ENCODE assay signal across 9 cellular contexts in genomic region chr15:52527196-52527897, GRCh38. TPM values are rescaled to one million over a fixed set of nuclear protein-coding genes. Genes with fewer than 3 reads are reported as not detected.
A peak's percentile ranks its signal among the peaks of the same experiment; 100 is the strongest.
DNase-seq lines count a peak whose midpoint lies in the region; ATAC-seq, FAIRE-seq and TF ChIP-seq lines count a peak whose summit lies in the region.
"Had no signal": no experiment of that assay in that cellular context is flagged by ENCODE, and none has a peak within 500 bp of the region (broad histone marks: within the 10 kb centered on the region; RNA-seq: fewer than 3 reads in every experiment).

No MANE protein-coding gene starts in this region.

- intact Hi-C loops in kidney (cut with DNase I) (no loop called here), testis (cut with DNase I; ENCODE audit: low total_unique reads) (no loop called here)

- H3K9me3 Mint-ChIP-seq in activated naive CD4-positive, alpha-beta T cell treated with anti-CD3 and anti-CD28 coated beads, Interleukin-2, amount 10 ng/mL, durations not matched to agents 7 days and 5 days = no peaks in the 10 kb centered on the region
- H3K9me3 Mint-ChIP-seq in activated naive CD8-positive, alpha-beta T cell treated with anti-CD3 and anti-CD28 coated beads for 36 hours = no peaks in the 10 kb centered on the region

- no peak for ATAC-seq in HG03460 (IDR thresholded peaks at IDR 0.05; ENCODE audit: unreplicated experiment)

- WGBS in testis, 2 donors = 61 to 63% methylated on average over 7 of the region's 7 CpGs

- no peak for FAIRE-seq in kidney (lab: Jason Lieb, UNC)

- H3K9ac ChIP-seq in kidney (ENCODE audit: low read length in 2 of 2) = peak overlapping the region in 1 of 2 donors; percentile 21

- no peaks in the 10 kb centered on the region for H3K27me3 ChIP-seq in testis

- H3K9me3 ChIP-seq in kidney (ENCODE audit: control insufficient read depth in 1 of 2, low read length in 2 of 2) = no peaks in the 10 kb centered on the region
- no peaks in the 10 kb centered on the region for H3K9me3 ChIP-seq in testis

- TF ChIP-seq CTCF in kidney (IDR thresholded peaks at IDR 0.05; ENCODE audit: borderline replicate concordance, extremely low read depth, insufficient read depth) (no peak), testis (IDR thresholded peaks at IDR 0.05) (no peak)

- peak overlapping the region; percentile 92 for H3K4me3 Mint-ChIP-seq in activated naive CD4-positive, alpha-beta T cell treated with anti-CD3 and anti-CD28 coated beads, Interleukin-2, amount 10 ng/mL, durations not matched to agents 7 days and 5 days
- H3K4me3 Mint-ChIP-seq in activated naive CD8-positive, alpha-beta T cell treated with anti-CD3 and anti-CD28 coated beads for 36 hours = peak overlapping the region; percentile 90

- CTCF ChIA-PET in activated naive CD4-positive, alpha-beta T cell treated with anti-CD3 and anti-CD28 coated beads, Interleukin-2, amount 10 ng/mL, durations not matched to agents 7 days and 5 days (lab: Charles Lee) = interaction anchor here (1.1 to 2.5 kb wide), 5 partner anchors 23 to 206 kb away, joined by 4 to 7 read pairs (median 5); partner anchors contain the start of gene ATOSA

- H3K36me3 ChIP-seq in kidney (ENCODE audit: control insufficient read depth in 1 of 2, insufficient read depth in 2 of 2, low read length in 2 of 2) (no peaks in the 10 kb centered on the region), testis (ENCODE audit: low read depth, missing control alignments) (no peaks in the 10 kb centered on the region)

- H3K27me3 Mint-ChIP-seq in activated naive CD4-positive, alpha-beta T cell treated with anti-CD3 and anti-CD28 coated beads, Interleukin-2, amount 10 ng/mL, durations not matched to agents 7 days and 5 days = peaks cover 33% of the 10 kb centered on the region
- H3K27me3 Mint-ChIP-seq in activated naive CD8-positive, alpha-beta T cell treated with anti-CD3 and anti-CD28 coated beads for 36 hours = peaks cover 8% of the 10 kb centered on the region

- no peak for DNase-seq in activated naive CD4-positive, alpha-beta T cell treated with anti-CD3 and anti-CD28 coated beads, Interleukin-2, amount 10 ng/mL, durations not matched to agents 7 days and 5 days
- no peak for DNase-seq in activated naive CD4-positive, alpha-beta T cell treated with anti-CD3 and anti-CD28 coated beads, Interleukin-2, amount 50 U/mL, for 16 hours
- no peak for DNase-seq in activated naive CD8-positive, alpha-beta T cell treated with anti-CD3 and anti-CD28 coated beads for 36 hours
- DNase-seq in kidney = no peak
- no peak for DNase-seq in testis
- no peak for DNase-seq in H4 (ENCODE audit: low spot score)
- DNase-seq in DMS79 treated with DMSO at 0.1 percent for 48 hours (lab: John Stamatoyannopoulos, UW) = no peak
- DNase-seq: NCI-H187 had no signal

- H3K36me3 Mint-ChIP-seq in activated naive CD4-positive, alpha-beta T cell treated with anti-CD3 and anti-CD28 coated beads, Interleukin-2, amount 10 ng/mL, durations not matched to agents 7 days and 5 days = no peaks in the 10 kb centered on the region
- no peaks in the 10 kb centered on the region for H3K36me3 Mint-ChIP-seq in activated naive CD8-positive, alpha-beta T cell treated with anti-CD3 and anti-CD28 coated beads for 36 hours

- H3K4me3 ChIP-seq in kidney (ENCODE audit: low read length in 2 of 2) = peak overlapping the region; percentile 53 to 75
- H3K4me3 ChIP-seq in testis = peak overlapping the region; percentile 77 to 78

- peak overlapping the region; percentile 80 for H3K27ac Mint-ChIP-seq in activated naive CD4-positive, alpha-beta T cell treated with anti-CD3 and anti-CD28 coated beads, Interleukin-2, amount 10 ng/mL, durations not matched to agents 7 days and 5 days
- no peak overlapping the region for H3K27ac Mint-ChIP-seq in activated naive CD8-positive, alpha-beta T cell treated with anti-CD3 and anti-CD28 coated beads for 36 hours

- peaks cover 24% of the 10 kb centered on the region for H3K4me1 Mint-ChIP-seq in activated naive CD4-positive, alpha-beta T cell treated with anti-CD3 and anti-CD28 coated beads, Interleukin-2, amount 10 ng/mL, durations not matched to agents 7 days and 5 days
- H3K4me1 Mint-ChIP-seq in activated naive CD8-positive, alpha-beta T cell treated with anti-CD3 and anti-CD28 coated beads for 36 hours = peaks cover 23% of the 10 kb centered on the region

- peaks cover 0 to 8% of the 10 kb centered on the region in 2 donors for H3K4me1 ChIP-seq in kidney (ENCODE audit: control insufficient read depth in 1 of 2, insufficient read depth in 1 of 2, low read depth in 1 of 2, low read length in 2 of 2)
- H3K4me1 ChIP-seq in testis = peaks cover 4% of the 10 kb centered on the region

- no peak overlapping the region for H3K27ac ChIP-seq in kidney (ENCODE audit: low read depth in 2 of 2, low read length in 2 of 2)
- H3K27ac ChIP-seq in testis = no peak overlapping the region

- no peak for TF ChIP-seq POLR2A in testis (IDR thresholded peaks at IDR 0.05)

RNA-seq across cellular contexts. Expression of gene MYO5A, which starts 1.3 kb away (rescaled TPM):
- total RNA-seq in activated naive CD8-positive, alpha-beta T cell treated with anti-CD3 and anti-CD28 coated beads for 36 hours = 10 to 100 TPM; 15.8 to 18.1 TPM
- 32.9 TPM for total RNA-seq in kidney
- 3.5 TPM for polyA plus RNA-seq in kidney (ENCODE audit: insufficient read depth, low read depth, low replicate concordance)
- 10 to 100 TPM; 24.3 to 35.5 TPM for total RNA-seq in testis
- polyA plus RNA-seq in testis (ENCODE audit: insufficient read depth, low read depth, low replicate concordance) = 11.7 TPM
- total RNA-seq in H4 (2014; rRNA removed; shearing (Covaris generic)) = 15.2 and 21.4 TPM in 2 replicates

RNA-seq across cellular contexts. Expression of gene ARPP19, which starts 41.5 kb away (rescaled TPM):
- 100 to 1,000 TPM; 186 to 190 TPM for total RNA-seq in activated naive CD8-positive, alpha-beta T cell treated with anti-CD3 and anti-CD28 coated beads for 36 hours
- 160 TPM for total RNA-seq in kidney
- polyA plus RNA-seq in kidney (ENCODE audit: insufficient read depth, low read depth, low replicate concordance) = 43.0 TPM
- total RNA-seq in testis = 100 to 1,000 TPM; 114 to 139 TPM
- 162 TPM for polyA plus RNA-seq in testis (ENCODE audit: insufficient read depth, low read depth, low replicate concordance)
- total RNA-seq in H4 (2014; rRNA removed; shearing (Covaris generic)) = 79.2 and 109 TPM in 2 replicates
